Comparison of ENCODE assay signal across 2 cellular contexts in genomic region chr1:97711858-97712257, GRCh38.
A peak's percentile ranks its signal among the peaks of the same experiment; 100 is the strongest.
TF ChIP-seq lines count a peak whose summit lies in the region.

No MANE protein-coding gene starts in this region.

TF ChIP-seq in IMR-90, 13 proteins besides CTCF, POLR2A, EP300 and RAD21:
- TF ChIP-seq USF2 (IDR thresholded peaks at IDR 0.05; ENCODE audit: low read depth, low read length) (no peak), FOS (IDR thresholded peaks at IDR 0.05; ENCODE audit: low read depth, low read length) (no peak), CEBPB (IDR thresholded peaks at IDR 0.05; ENCODE audit: low read depth, low read length) (peak; percentile 89), RFX5 (IDR thresholded peaks at IDR 0.05; ENCODE audit: low read depth, low read length) (no peak), ELK1 (IDR thresholded peaks at IDR 0.05; ENCODE audit: borderline replicate concordance, low read depth, low read length) (no peak), MAFK (IDR thresholded peaks at IDR 0.05; ENCODE audit: low read depth, low read length) (no peak), MAZ (IDR thresholded peaks at IDR 0.05; ENCODE audit: borderline replicate concordance, low read depth, low read length) (no peak)

TF ChIP-seq in H1, 55 proteins besides CTCF, POLR2A, EP300 and RAD21:
- TF ChIP-seq CEBPB (IDR thresholded peaks at IDR 0.05; ENCODE audit: low read depth, low read length) (peak; percentile 62; the same call in 1 of the 2 replicates), KDM1A (IDR thresholded peaks at IDR 0.05; ENCODE audit: borderline replicate concordance, low read length) (no peak)
